ENCODE assay signal across 1 cellular context in genomic region chr10:133343557-133343956, GRCh38.
A peak's percentile ranks its signal among the peaks of the same experiment; 100 is the strongest.
TF ChIP-seq lines count a peak whose summit lies in the region.

No MANE protein-coding gene starts in this region.

TF ChIP-seq in HepG2, 621 proteins besides CTCF, POLR2A, EP300 and RAD21 (continues in another document):
- TF ChIP-seq NFAT5 (CRISPR knock-in tag; IDR thresholded peaks at IDR 0.05) (no peak), ZNF501 (CRISPR knock-in tag; IDR thresholded peaks at IDR 0.05) (0 out of 2 replicates have a peak, but pooled peaks have one; percentile 35), HNF4G (IDR thresholded peaks at IDR 0.05; ENCODE audit: borderline replicate concordance, low read depth, low read length) (peak; percentile 33; the same call in 1 of the 2 replicates), HNF4G (CRISPR knock-in tag; IDR thresholded peaks at IDR 0.05; ENCODE audit: borderline replicate concordance, low read depth) (no peak), ZNF678 (CRISPR knock-in tag; IDR thresholded peaks at IDR 0.05) (no peak), IKZF5 (CRISPR knock-in tag; IDR thresholded peaks at IDR 0.05) (no peak), ARHGAP35 (CRISPR knock-in tag; IDR thresholded peaks at IDR 0.05; ENCODE audit: borderline replicate concordance) (no peak), ZNF768 (CRISPR knock-in tag; IDR thresholded peaks at IDR 0.05) (no peak), ZNF232 (CRISPR knock-in tag; IDR thresholded peaks at IDR 0.05; ENCODE audit: borderline replicate concordance) (no peak), CREB3 (CRISPR knock-in tag; IDR thresholded peaks at IDR 0.05) (no peak), ETS1 (CRISPR knock-in tag; IDR thresholded peaks at IDR 0.05) (no peak), ZNF260 (CRISPR knock-in tag; IDR thresholded peaks at IDR 0.05; ENCODE audit: borderline replicate concordance, low read depth) (no peak), KAT2B (IDR thresholded peaks at IDR 0.05; ENCODE audit: borderline replicate concordance, low read depth, low read length) (no peak), THAP9 (CRISPR knock-in tag; IDR thresholded peaks at IDR 0.05; ENCODE audit: borderline replicate concordance) (no peak), MED13 (CRISPR knock-in tag; IDR thresholded peaks at IDR 0.05) (no peak), MTERF4 (CRISPR knock-in tag; IDR thresholded peaks at IDR 0.05) (no peak), CHCHD3 (CRISPR knock-in tag; IDR thresholded peaks at IDR 0.05) (no peak), FOXK1 (CRISPR knock-in tag; IDR thresholded peaks at IDR 0.05; ENCODE audit: borderline replicate concordance, low read depth) (no peak), ZBED4 (CRISPR knock-in tag; IDR thresholded peaks at IDR 0.05; ENCODE audit: borderline replicate concordance) (no peak), ZNF777 (CRISPR knock-in tag; IDR thresholded peaks at IDR 0.05) (no peak), NFKB2 (CRISPR knock-in tag; IDR thresholded peaks at IDR 0.05; ENCODE audit: borderline replicate concordance) (no peak), SP140L (CRISPR knock-in tag; IDR thresholded peaks at IDR 0.05; ENCODE audit: borderline replicate concordance) (no peak), SALL2 (CRISPR knock-in tag; IDR thresholded peaks at IDR 0.05) (no peak), ZNF550 (CRISPR knock-in tag; IDR thresholded peaks at IDR 0.05; ENCODE audit: borderline replicate concordance) (no peak), ASH2L (IDR thresholded peaks at IDR 0.05; ENCODE audit: insufficient read length, low read depth, low read length) (no peak), HMG20A (CRISPR knock-in tag; IDR thresholded peaks at IDR 0.05; ENCODE audit: borderline replicate concordance) (no peak), ZNF101 (CRISPR knock-in tag; IDR thresholded peaks at IDR 0.05; ENCODE audit: borderline replicate concordance, low read depth) (no peak), RORA (CRISPR knock-in tag; IDR thresholded peaks at IDR 0.05) (no peak), ZNF138 (CRISPR knock-in tag; IDR thresholded peaks at IDR 0.05; ENCODE audit: low read depth) (no peak), PREB (CRISPR knock-in tag; IDR thresholded peaks at IDR 0.05) (no peak), MEIS2 (CRISPR knock-in tag; IDR thresholded peaks at IDR 0.05) (no peak), NFE2L2 (IDR thresholded peaks at IDR 0.05; ENCODE audit: low read length) (peak; percentile 65), ZNF615 (CRISPR knock-in tag; IDR thresholded peaks at IDR 0.05; ENCODE audit: borderline replicate concordance) (no peak), GABPB1 (CRISPR knock-in tag; IDR thresholded peaks at IDR 0.05) (0 out of 2 replicates have a peak, but pooled peaks have one; percentile 9), SRSF9 (IDR thresholded peaks at IDR 0.05; ENCODE audit: borderline replicate concordance, insufficient read depth, low read depth, low read length, poor library complexity, severe bottlenecking) (no peak), NCOA5 (CRISPR knock-in tag; IDR thresholded peaks at IDR 0.05) (no peak), ZFAT (CRISPR knock-in tag; conservative IDR thresholded peaks at IDR 0.05) (no peak), ZNF580 (CRISPR knock-in tag; IDR thresholded peaks at IDR 0.05; ENCODE audit: borderline replicate concordance, low read depth) (no peak), ZNF354B (CRISPR knock-in tag; IDR thresholded peaks at IDR 0.05) (no peak), E2F1 (CRISPR knock-in tag; IDR thresholded peaks at IDR 0.05) (no peak), FOSL2 (CRISPR knock-in tag; IDR thresholded peaks at IDR 0.05) (peak; percentile 70), SIN3A (IDR thresholded peaks at IDR 0.05; ENCODE audit: borderline replicate concordance, low read depth, low read length) (no peak), ZC3H13 (CRISPR knock-in tag; IDR thresholded peaks at IDR 0.05) (no peak), ZNF264 (CRISPR knock-in tag; IDR thresholded peaks at IDR 0.05) (no peak), NFRKB (IDR thresholded peaks at IDR 0.05) (no peak), ETV5 (CRISPR knock-in tag; IDR thresholded peaks at IDR 0.05; ENCODE audit: borderline replicate concordance) (peak; percentile 60; the same call in 1 of the 2 replicates)
